ENCODE assay signal across 12 cellular contexts in the genomic region with DNA sequence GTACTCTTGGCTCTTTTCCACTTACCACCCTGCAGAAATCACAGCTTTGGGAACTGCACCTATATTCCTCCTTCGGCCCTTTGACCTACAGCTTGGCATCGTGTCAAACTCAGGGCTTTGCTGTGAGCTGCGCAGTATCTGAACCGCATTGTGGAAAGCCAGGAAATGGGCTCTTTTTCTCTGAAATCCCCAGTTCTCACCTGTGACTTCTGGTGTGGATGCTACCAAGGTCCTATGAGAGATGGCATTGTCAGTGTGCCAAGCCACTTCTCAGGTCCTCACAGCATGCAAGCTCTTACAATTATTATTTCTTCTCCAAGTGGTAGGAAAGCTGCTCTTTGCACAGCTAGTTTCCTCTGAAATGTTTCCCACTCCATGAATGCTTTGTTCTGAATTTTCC.
DNase-seq lines count a peak whose midpoint lies in the region; ATAC-seq and TF ChIP-seq lines count a peak whose summit lies in the region.
"Had no signal": no experiment of that assay in that cellular context is flagged by ENCODE, and none has a peak within 500 bp of the region (broad histone marks: within the 10 kb centered on the region; RNA-seq: fewer than 3 reads in every experiment).

No MANE protein-coding gene starts in this region.

- no peak overlapping the region for H4K8ac ChIP-seq in mesendoderm (ENCODE audit: low read depth, low read length)

- no peak for TF ChIP-seq CTCF in CD4-positive, alpha-beta T cell (IDR thresholded peaks at IDR 0.05)
- TF ChIP-seq CTCF in GM23338 (conservative IDR thresholded peaks at IDR 0.05; ENCODE audit: low read depth in 2 of 2) = no peak
- no peak for TF ChIP-seq CTCF in endodermal cell (conservative IDR thresholded peaks at IDR 0.05)

- H3K36me3 ChIP-seq in GM23338 (ENCODE audit: insufficient read depth) (no peaks in the 10 kb centered on the region), mesendoderm (ENCODE audit: control insufficient read depth, insufficient read depth, low read length) (no peaks in the 10 kb centered on the region), endodermal cell (ENCODE audit: control insufficient read depth, insufficient read depth, low read length) (no peaks in the 10 kb centered on the region)

- H3K36me3 Mint-ChIP-seq in CD4-positive, alpha-beta T cell (ENCODE audit: low read depth) = no peaks in the 10 kb centered on the region
- H3K36me3 Mint-ChIP-seq in GM23338 (ENCODE audit: low read depth) (no peaks in the 10 kb centered on the region), T-helper 17 cell (ENCODE audit: low read depth) (peaks cover 2% of the 10 kb centered on the region), endodermal cell (ENCODE audit: low read depth) (no peaks in the 10 kb centered on the region)

- no peak overlapping the region for H2BK15ac ChIP-seq in mesendoderm (replicated peaks; ENCODE audit: low read depth)

- no peak overlapping the region for H3K27ac ChIP-seq in CD4-positive, alpha-beta T cell (ENCODE audit: low read depth, low read length)
- H3K27ac ChIP-seq in GM23338 (ENCODE audit: low read depth) = no peak overlapping the region
- H3K27ac ChIP-seq in mesendoderm (ENCODE audit: low read depth, low read length) = no peak overlapping the region
- H3K27ac ChIP-seq in endodermal cell (ENCODE audit: low read depth, low read length) = no peak overlapping the region

- H3K27ac Mint-ChIP-seq in CD4-positive, alpha-beta T cell = peak overlapping the region; percentile 69
- H3K27ac Mint-ChIP-seq in GM23338 (no peak overlapping the region), T-helper 17 cell (peak overlapping the region; percentile 93), endodermal cell (no peak overlapping the region)

- H3K4me1 ChIP-seq in GM23338 (ENCODE audit: insufficient read depth) (no peaks in the 10 kb centered on the region), mesendoderm (ENCODE audit: control insufficient read depth, low read depth, low read length) (no peaks in the 10 kb centered on the region), endodermal cell (ENCODE audit: control insufficient read depth, insufficient read depth, low read length) (no peaks in the 10 kb centered on the region)

- H3K9me3 Mint-ChIP-seq in CD4-positive, alpha-beta T cell = no peaks in the 10 kb centered on the region
- H3K9me3 Mint-ChIP-seq in GM23338 = no peaks in the 10 kb centered on the region
- H3K9me3 Mint-ChIP-seq in endodermal cell = no peaks in the 10 kb centered on the region

- intact Hi-C loops in CD4-positive, alpha-beta T cell (cut with DNase I, micrococcal nuclease) = loop anchor here in 1 of 2 experiments (10.0 kb wide), 1 partner anchor 53 kb away; no protein-coding TSS in a partner anchor

- ATAC-seq in CD4-positive, alpha-beta T cell (ENCODE audit: poor library complexity) = peak; percentile 48
- ATAC-seq in GM23338 (no peak), T-helper 17 cell (peak; percentile 88), HG02798 (IDR thresholded peaks at IDR 0.05; ENCODE audit: poor library complexity, unreplicated experiment) (no peak)
- ATAC-seq: K562 had no signal

- no peak overlapping the region for H3K23ac ChIP-seq in mesendoderm (ENCODE audit: low read length)

- H3K9me2 ChIP-seq in GM23338 (ENCODE audit: insufficient read depth) = no peaks in the 10 kb centered on the region; the same call in 1 of the 2 replicates

- no peaks in the 10 kb centered on the region for H3K79me1 ChIP-seq in mesendoderm (ENCODE audit: low read length)

- H4K20me1 ChIP-seq in GM23338 (replicated peaks; ENCODE audit: insufficient read depth) = no peaks in the 10 kb centered on the region

- no peak overlapping the region for H2BK120ac ChIP-seq in mesendoderm (ENCODE audit: low read depth, low read length)

- no peaks in the 10 kb centered on the region for H3K27me3 Mint-ChIP-seq in CD4-positive, alpha-beta T cell
- no peaks in the 10 kb centered on the region for H3K27me3 Mint-ChIP-seq in GM23338 (ENCODE audit: insufficient read depth, low read depth, poor library complexity)
- H3K27me3 Mint-ChIP-seq in T-helper 17 cell = no peaks in the 10 kb centered on the region
- H3K27me3 Mint-ChIP-seq in endodermal cell (ENCODE audit: insufficient read depth) = no peaks in the 10 kb centered on the region

- no peak overlapping the region for H4K5ac ChIP-seq in mesendoderm (ENCODE audit: low read length)

- H3K4me2 ChIP-seq in GM23338 (no peak overlapping the region), mesendoderm (ENCODE audit: low read length) (no peak overlapping the region)

- H3K4me3 ChIP-seq in GM23338 (no peak overlapping the region), mesendoderm (ENCODE audit: low read length) (no peak overlapping the region), endodermal cell (ENCODE audit: low read length) (no peak overlapping the region)
- H3K4me3 ChIP-seq: K562 had no signal

- H3K9me3 ChIP-seq in CD4-positive, alpha-beta T cell (ENCODE audit: control insufficient read depth, low read length) = no peaks in the 10 kb centered on the region
- H3K9me3 ChIP-seq in T-helper 17 cell (ENCODE audit: control insufficient read depth, low read length, poor library complexity, severe bottlenecking) = no peaks in the 10 kb centered on the region
- no peaks in the 10 kb centered on the region for H3K9me3 ChIP-seq in endodermal cell (ENCODE audit: control insufficient read depth, low read length)

- no peak overlapping the region for H3K4ac ChIP-seq in mesendoderm (ENCODE audit: low read depth, low read length)

- H3K18ac ChIP-seq in mesendoderm (ENCODE audit: low read length) = peak overlapping the region; percentile 51

- no peak overlapping the region for H3K9ac ChIP-seq in mesendoderm (ENCODE audit: low read length)
- no peak overlapping the region for H3K9ac ChIP-seq in endodermal cell (ENCODE audit: extremely low read depth, low read length, poor library complexity, severe bottlenecking)

- H3K56ac ChIP-seq in mesendoderm (ENCODE audit: low read length) = no peak overlapping the region

- no peak for DNase-seq in CD4-positive, alpha-beta T cell
- DNase-seq in GM23338 (ENCODE audit: low spot score) = no peak
- no peak for DNase-seq in T-helper 17 cell
- no peak for DNase-seq in mesendoderm
- no peak for DNase-seq in endodermal cell
- DNase-seq in iPS-NIHi11 (ENCODE audit: low spot score) = no peak
- DNase-seq: dermis blood vessel endothelial cell; SHP77; stimulated activated CD4-positive, alpha-beta T cell treated with anti-CD3 and anti-CD28 coated beads, Interleukin-1b, Interleukin-23, amount 100 ng/mL, for 48 hours; T1000 had no signal

- 0 out of 2 replicates have a peak overlapping the region, but pooled peaks have one; percentile 6 for H2AFZ ChIP-seq in GM23338

- CTCF ChIA-PET in CD4-positive, alpha-beta T cell (lab: Charles Lee) = no interaction called here

- no peaks in the 10 kb centered on the region for H3K27me3 ChIP-seq in CD4-positive, alpha-beta T cell (ENCODE audit: control insufficient read depth, insufficient read depth, low read length)
- H3K27me3 ChIP-seq in GM23338 (ENCODE audit: insufficient read depth) (no peaks in the 10 kb centered on the region), mesendoderm (ENCODE audit: insufficient read depth, low read length, poor library complexity) (no peaks in the 10 kb centered on the region), endodermal cell (ENCODE audit: control insufficient read depth, insufficient read depth, low read length, poor library complexity, severe bottlenecking) (no peaks in the 10 kb centered on the region)

- no CpG with 5 or more reads among the region's 4 CpGs for WGBS in mesendoderm (ENCODE audit: extremely low coverage, insufficient coverage, low lambda C conversion rate)
- WGBS in endodermal cell (ENCODE audit: insufficient coverage in 1 of 2, insufficient read length in 1 of 2), 2 experiments = 67 to 74% methylated on average over 3 to 4 of the region's 4 CpGs

- no peak overlapping the region for H2AK5ac ChIP-seq in mesendoderm (ENCODE audit: low read length)

- POLR2A ChIA-PET in CD4-positive, alpha-beta T cell (lab: Charles Lee) = interaction anchor here (0.9 to 2.5 kb wide), 3 partner anchors 50 to 287 kb away, joined by 5 to 13 read pairs (median 9); no protein-coding TSS in a partner anchor

- H3K4me1 Mint-ChIP-seq in CD4-positive, alpha-beta T cell (ENCODE audit: low read depth) = peaks cover 61% of the 10 kb centered on the region
- H3K4me1 Mint-ChIP-seq in GM23338 (no peaks in the 10 kb centered on the region), T-helper 17 cell (peaks cover 39% of the 10 kb centered on the region), endodermal cell (peaks cover 5% of the 10 kb centered on the region)

- no peak overlapping the region for H2BK5ac ChIP-seq in mesendoderm (ENCODE audit: low read length)

- peak overlapping the region; percentile 58 for H3K4me3 Mint-ChIP-seq in CD4-positive, alpha-beta T cell
- no peak overlapping the region for H3K4me3 Mint-ChIP-seq in GM23338
- peak overlapping the region; percentile 80 for H3K4me3 Mint-ChIP-seq in T-helper 17 cell
- H3K4me3 Mint-ChIP-seq in endodermal cell = no peak overlapping the region

- H3F3A ChIP-seq in GM23338 (replicated peaks; ENCODE audit: low read depth) = no peaks in the 10 kb centered on the region

- no peaks in the 10 kb centered on the region for H3K79me2 ChIP-seq in GM23338 (replicated peaks; ENCODE audit: insufficient read depth)
- H3K79me2 ChIP-seq in mesendoderm (ENCODE audit: control insufficient read depth, insufficient read depth, low read length) = no peaks in the 10 kb centered on the region

TF ChIP-seq in GM23338, 12 proteins besides CTCF, POLR2A, EP300 and RAD21:
- no peak for TF ChIP-seq ZNF114 (CRISPR knock-in tag; IDR thresholded peaks at IDR 0.05)
- no peak for TF ChIP-seq JUNB (IDR thresholded peaks at IDR 0.05; ENCODE audit: unreplicated experiment)
- no peak for TF ChIP-seq POLR2AphosphoS5 (IDR thresholded peaks at IDR 0.05; ENCODE audit: low read depth)
- no peak for TF ChIP-seq EZH2phosphoT487 (IDR thresholded peaks at IDR 0.05; ENCODE audit: unreplicated experiment)
- TF ChIP-seq, protein P1, sequence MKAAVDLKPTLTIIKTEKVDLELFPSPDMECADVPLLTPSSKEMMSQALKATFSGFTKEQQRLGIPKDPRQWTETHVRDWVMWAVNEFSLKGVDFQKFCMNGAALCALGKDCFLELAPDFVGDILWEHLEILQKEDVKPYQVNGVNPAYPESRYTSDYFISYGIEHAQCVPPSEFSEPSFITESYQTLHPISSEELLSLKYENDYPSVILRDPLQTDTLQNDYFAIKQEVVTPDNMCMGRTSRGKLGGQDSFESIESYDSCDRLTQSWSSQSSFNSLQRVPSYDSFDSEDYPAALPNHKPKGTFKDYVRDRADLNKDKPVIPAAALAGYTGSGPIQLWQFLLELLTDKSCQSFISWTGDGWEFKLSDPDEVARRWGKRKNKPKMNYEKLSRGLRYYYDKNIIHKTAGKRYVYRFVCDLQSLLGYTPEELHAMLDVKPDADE (IDR thresholded peaks at IDR 0.05) = no peak
- no peak for TF ChIP-seq NANOG (IDR thresholded peaks at IDR 0.05; ENCODE audit: borderline replicate concordance)
- no peak for TF ChIP-seq CREB1 (CRISPR knock-in tag; IDR thresholded peaks at IDR 0.05; ENCODE audit: low read depth)
- no peak for TF ChIP-seq EZH2 (IDR thresholded peaks at IDR 0.05; ENCODE audit: low read depth, unreplicated experiment)

Comparison
In these comparisons a context has a peak if more than half of its experiments do, and no peak if none do; other contexts are left out.
1. ATAC-seq: peak in CD4-positive, alpha-beta T cell (single experiment) and T-helper 17 cell (single experiment); none in GM23338 (single experiment) and HG02798 (single experiment).
2. H3K27ac Mint-ChIP-seq: peak in CD4-positive, alpha-beta T cell (single experiment) and T-helper 17 cell (single experiment); none in GM23338 (single experiment) and endodermal cell (single experiment).
3. H3K4me3 Mint-ChIP-seq: peak in CD4-positive, alpha-beta T cell (single experiment) and T-helper 17 cell (single experiment); none in GM23338 (single experiment) and endodermal cell (single experiment).